ENCODE assay signal across 8 cellular contexts in the genomic region with DNA sequence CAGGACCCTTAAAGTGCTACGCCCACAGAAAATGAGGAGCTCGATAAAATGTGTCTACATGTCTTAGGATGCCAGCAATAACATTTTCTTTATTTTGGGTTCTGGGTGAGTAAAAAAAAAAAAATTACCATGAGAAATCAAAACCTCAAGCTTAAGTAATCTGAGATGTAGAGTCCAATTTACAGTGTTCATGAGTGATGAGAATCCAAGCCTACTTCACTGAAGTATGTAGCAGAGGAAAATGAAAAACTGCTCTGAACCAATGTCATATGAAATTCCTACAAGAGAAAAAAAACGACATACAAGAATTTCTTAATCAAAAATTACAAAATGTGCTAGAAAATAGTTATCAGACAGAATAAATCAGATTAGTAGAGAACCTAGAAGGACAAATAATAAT.
"Had no signal": no experiment of that assay in that cellular context is flagged by ENCODE, and none has a peak within 500 bp of the region (broad histone marks: within the 10 kb centered on the region; RNA-seq: fewer than 3 reads in every experiment).

No MANE protein-coding gene starts in this region.

- H3K9ac ChIP-seq: GM23248 had no signal

- H2AFZ ChIP-seq: GM23248 had no signal

- H3K9me3 ChIP-seq: HAP-1 had no signal

- H3K4me3 Mint-ChIP-seq: IgD-negative memory B cell had no signal

- H3K4me3 ChIP-seq: GM23248, HAP-1 had no signal

- DNase-seq: GM23248, GOT3, H7, KBM-7 had no signal

- H3K36me3 Mint-ChIP-seq: IgD-negative memory B cell had no signal

- FAIRE-seq: HepG2 had no signal

- H3K4me1 ChIP-seq: HAP-1 had no signal

- H3K27ac ChIP-seq: GM23248, HL-60 had no signal

- H3K36me3 ChIP-seq: HAP-1 had no signal

- H3K27ac Mint-ChIP-seq: IgD-negative memory B cell had no signal

- ATAC-seq: HepG2 had no signal
